ENCODE assay signal across 18 cellular contexts in genomic region chr7:69588773-69589172, GRCh38. TPM values are rescaled to one million over a fixed set of nuclear protein-coding genes. Genes with fewer than 3 reads are reported as not detected.
DNase-seq lines count a peak whose midpoint lies in the region; ATAC-seq, FAIRE-seq and TF ChIP-seq lines count a peak whose summit lies in the region.
"Had no signal": no experiment of that assay in that cellular context is flagged by ENCODE, and none has a peak within 500 bp of the region (broad histone marks: within the 10 kb centered on the region; RNA-seq: fewer than 3 reads in every experiment).

No MANE protein-coding gene starts in this region.

- BruUV-seq in HepG2 (replicated peaks; lab: Mats Ljungman, UMichigan) (no TSS peak), PC-3 (replicated peaks; lab: Mats Ljungman, UMichigan) (no TSS peak)

- no peak overlapping the region for H3K4me2 ChIP-seq in HepG2 (ENCODE audit: low read depth, low read length)
- H3K4me2 ChIP-seq in PC-3 (ENCODE audit: low read length), result no peak overlapping the region

- TF ChIP-seq CTCF in HepG2 (CRISPR knock-in tag; IDR thresholded peaks at IDR 0.05) (no peak), right lobe of liver (IDR thresholded peaks at IDR 0.05) (no peak), upper lobe of right lung (IDR thresholded peaks at IDR 0.05) (no peak), PC-3 (conservative IDR thresholded peaks at IDR 0.05; ENCODE audit: low read depth, low read length) (no peak)

- H3K4me3 Mint-ChIP-seq in T-helper 2 cell treated with Interferon-gamma antibody and Interleukin-4, amounts not matched to agents 5 μg/mL and 100 μg/mL, for 36 hours, result no peak overlapping the region
- H3K4me3 Mint-ChIP-seq: CD4-positive, alpha-beta T cell had no signal

- CTCF ChIA-PET in HepG2 (lab: Yijun Ruan, JAX; ENCODE audit: low intra/inter-chr PET ratio, low total read pairs) (no interaction called here), PC-3 (lab: Charles Lee) (no interaction called here)

- in situ Hi-C loops in HepG2 (cut with HindIII; ENCODE audit: extremely low pct_ligation_motif_present, low pct_unique_long_range_greater_than_20kb), result no loop called here

- FAIRE-seq in HepG2 (lab: Jason Lieb, UNC), result no peak
- FAIRE-seq: A204.1, H1 had no signal

- H3K27me3 ChIP-seq in HepG2 (ENCODE audit: control insufficient read depth in 1 of 2, insufficient read depth in 2 of 2, low read length in 2 of 2) (no peaks in the 10 kb centered on the region), right lobe of liver (no peaks in the 10 kb centered on the region), upper lobe of right lung (no peaks in the 10 kb centered on the region), PC-3 (ENCODE audit: low read length) (no peaks in the 10 kb centered on the region)

- H3K36me3 ChIP-seq in HepG2 (replicated peaks in 1 of 2; ENCODE audit: control insufficient read depth in 1 of 2, insufficient read depth in 2 of 2, low read length in 2 of 2), result no peaks in the 10 kb centered on the region
- H3K36me3 ChIP-seq in right lobe of liver, result no peaks in the 10 kb centered on the region
- no peaks in the 10 kb centered on the region for H3K36me3 ChIP-seq in upper lobe of right lung
- no peaks in the 10 kb centered on the region for H3K36me3 ChIP-seq in PC-3 (ENCODE audit: low read depth, low read length)

- DNase-seq in HepG2 (ENCODE audit: low spot score) (no peak), right lobe of liver (no peak), foreskin melanocyte (peak; percentile 75), middle frontal gyrus (ENCODE audit: extremely low spot score, low spot score) (peak; percentile 71), upper lobe of right lung (no peak), PC-3 (no peak)
- DNase-seq in T-helper 2 cell treated with Interferon-gamma antibody and Interleukin-4, amounts not matched to agents 5 μg/mL and 100 μg/mL, for 36 hours (ENCODE audit: low spot score), result no peak
- DNase-seq: Caco-2; CD4-positive, alpha-beta T cell; GF-D8; KG1; MV-4-11; NCI-H1694 treated with DMSO at 0.1 percent for 48 hours; NCI-H226; NCI-H524 had no signal

- no peak for TF ChIP-seq RAD21 in HepG2 (CRISPR knock-in tag; IDR thresholded peaks at IDR 0.05)

- ATAC-seq in HepG2, result no peak
- no peak for ATAC-seq in right lobe of liver
- no peak for ATAC-seq in upper lobe of right lung
- ATAC-seq in HG03097 (IDR thresholded peaks at IDR 0.05; ENCODE audit: low FRiP score, unreplicated experiment), result no peak
- no peak for ATAC-seq in PC-3

- no peaks in the 10 kb centered on the region for H3K36me3 Mint-ChIP-seq in T-helper 2 cell treated with Interferon-gamma antibody and Interleukin-4, amounts not matched to agents 5 μg/mL and 100 μg/mL, for 36 hours (ENCODE audit: low read depth)

- no peaks in the 10 kb centered on the region for H3K4me1 Mint-ChIP-seq in T-helper 2 cell treated with Interferon-gamma antibody and Interleukin-4, amounts not matched to agents 5 μg/mL and 100 μg/mL, for 36 hours (ENCODE audit: low read depth)

- intact Hi-C loops in HepG2 (cut with micrococcal nuclease; ENCODE audit: unreplicated experiment), result no loop called here
- intact Hi-C loops in right lobe of liver (cut with DNase I), result no loop called here
- intact Hi-C loops in upper lobe of right lung (cut with DNase I), result no loop called here
- intact Hi-C loops in PC-3 (cut with micrococcal nuclease), result no loop called here

- H3K9me2 ChIP-seq in PC-3 (replicated peaks; ENCODE audit: low read length), result no peaks in the 10 kb centered on the region

- H3K9ac ChIP-seq in HepG2 (ENCODE audit: insufficient read depth, low read depth, low read length) (no peak overlapping the region), PC-3 (ENCODE audit: low read length) (no peak overlapping the region)

- H3K27ac ChIP-seq in HepG2 (ENCODE audit: extremely low read length, insufficient read depth, low read length), result no peak overlapping the region
- H3K27ac ChIP-seq in right lobe of liver, result no peak overlapping the region
- no peak overlapping the region for H3K27ac ChIP-seq in upper lobe of right lung
- no peak overlapping the region for H3K27ac ChIP-seq in PC-3 (ENCODE audit: low read length)

- POLR2A ChIA-PET in HepG2 (lab: Yijun Ruan, JAX), result no interaction called here
- POLR2A ChIA-PET in PC-3 (lab: Charles Lee; ENCODE audit: unreplicated experiment), result no interaction called here

- TF ChIP-seq EP300 in HepG2 (IDR thresholded peaks at IDR 0.05; ENCODE audit: low read depth in 2 of 2, low read length in 2 of 2) (no peak), HepG2 (CRISPR knock-in tag; IDR thresholded peaks at IDR 0.05; ENCODE audit: borderline replicate concordance) (no peak)

- H3K27me3 Mint-ChIP-seq in T-helper 2 cell treated with Interferon-gamma antibody and Interleukin-4, amounts not matched to agents 5 μg/mL and 100 μg/mL, for 36 hours (ENCODE audit: low read depth), result no peaks in the 10 kb centered on the region
- H3K27me3 Mint-ChIP-seq: CD4-positive, alpha-beta T cell had no signal

- TF ChIP-seq POLR2A in HepG2 (IDR thresholded peaks at IDR 0.05; ENCODE audit: insufficient read depth in 1 of 2, low read depth in 2 of 2, low read length in 2 of 2) (no peak), right lobe of liver (IDR thresholded peaks at IDR 0.05) (no peak)

- H4K20me1 ChIP-seq in HepG2 (ENCODE audit: insufficient read depth, low read length), result no peaks in the 10 kb centered on the region
- H4K20me1 ChIP-seq in PC-3 (ENCODE audit: low read length), result no peaks in the 10 kb centered on the region

- 33% methylated on average over 5 of the region's 5 CpGs for WGBS in HepG2 (ENCODE audit: low lambda C conversion rate)
- WGBS in right lobe of liver (ENCODE audit: insufficient coverage, low coverage, low lambda C conversion rate, missing lambda C conversion rate), result 55% methylated on average over 5 of the region's 5 CpGs

- H2AFZ ChIP-seq in HepG2 (ENCODE audit: low read length), result no peak overlapping the region
- H2AFZ ChIP-seq in PC-3 (ENCODE audit: low read length), result no peak overlapping the region

- H3K4me1 ChIP-seq in HepG2 (ENCODE audit: insufficient read depth, low read length) (no peaks in the 10 kb centered on the region), right lobe of liver (no peaks in the 10 kb centered on the region), upper lobe of right lung (no peaks in the 10 kb centered on the region), PC-3 (ENCODE audit: insufficient read depth, low read length) (no peaks in the 10 kb centered on the region)
- H3K4me1 ChIP-seq: Caco-2 had no signal

- no peaks in the 10 kb centered on the region for H3F3A ChIP-seq in PC-3 (ENCODE audit: low read length, unreplicated experiment)

- H3K9me3 ChIP-seq in HepG2 (ENCODE audit: low read length), result no peaks in the 10 kb centered on the region
- no peaks in the 10 kb centered on the region for H3K9me3 ChIP-seq in right lobe of liver
- no peaks in the 10 kb centered on the region for H3K9me3 ChIP-seq in upper lobe of right lung
- H3K9me3 ChIP-seq in PC-3 (ENCODE audit: low read length), result no peaks in the 10 kb centered on the region

- H3K79me2 ChIP-seq in HepG2 (ENCODE audit: insufficient read depth, low read length) (no peaks in the 10 kb centered on the region), PC-3 (ENCODE audit: low read length) (no peaks in the 10 kb centered on the region)

- H3K4me3 ChIP-seq in HepG2 (replicated peaks in 1 of 3; ENCODE audit: insufficient read depth in 1 of 3, low read depth in 2 of 3, low read length in 3 of 3) (no peak overlapping the region), right lobe of liver (no peak overlapping the region), upper lobe of right lung (no peak overlapping the region), PC-3 (ENCODE audit: low read length) (no peak overlapping the region)

- no peaks in the 10 kb centered on the region for H3K9me3 Mint-ChIP-seq in T-helper 2 cell treated with Interferon-gamma antibody and Interleukin-4, amounts not matched to agents 5 μg/mL and 100 μg/mL, for 36 hours
- H3K9me3 Mint-ChIP-seq: CD4-positive, alpha-beta T cell had no signal

- H3K27ac Mint-ChIP-seq in T-helper 2 cell treated with Interferon-gamma antibody and Interleukin-4, amounts not matched to agents 5 μg/mL and 100 μg/mL, for 36 hours, result no peak overlapping the region
- H3K27ac Mint-ChIP-seq: CD4-positive, alpha-beta T cell had no signal

TF ChIP-seq in HepG2, 621 proteins besides CTCF, POLR2A, EP300 and RAD21:
- TF ChIP-seq PCBP2 (optimal IDR thresholded peaks at IDR 0.05; ENCODE audit: low read depth, low read length, poor library complexity, severe bottlenecking), result no peak
- TF ChIP-seq CREB1 (IDR thresholded peaks at IDR 0.05), result peak; percentile 92
- TF ChIP-seq CREB1 (CRISPR knock-in tag; IDR thresholded peaks at IDR 0.05), result no peak
- TF ChIP-seq ATF7 (IDR thresholded peaks at IDR 0.05), result peak; percentile 98
- no peak for TF ChIP-seq ATF7 (CRISPR knock-in tag; IDR thresholded peaks at IDR 0.05)

RNA-seq across cellular contexts. Expression of gene AUTS2, which starts 9.5 kb away (rescaled TPM):
- 0.38 TPM in 1 of 2 replicates, not detected in the other for total RNA-seq in HepG2 (2016; rRNA removed; fragmentation: Illumina TruSeq; extraction: Trizol)
- 0.09 and 0.10 TPM in 2 replicates for total RNA-seq in HepG2 (2016; cell fraction: cytosol; rRNA removed; fragmentation: Illumina TruSeq; extraction: Trizol; ENCODE audit: low read depth)
- total RNA-seq in HepG2 (2016; cell fraction: insoluble cytoplasmic fraction; rRNA removed; fragmentation: Illumina TruSeq; extraction: Trizol), result 0.09 TPM in 1 of 2 replicates, not detected in the other
- total RNA-seq in HepG2 (2016; cell fraction: membrane; rRNA removed; fragmentation: Illumina TruSeq; extraction: Trizol), result 0.06 and 0.07 TPM in 2 replicates
- total RNA-seq in HepG2 (2016; cell fraction: nucleus; rRNA removed; fragmentation: Illumina TruSeq; extraction: Trizol), result 0.60 and 1.5 TPM in 2 replicates
- not detected in 2 replicates for polyA plus RNA-seq in HepG2 (2011; rRNA removed)
- polyA plus RNA-seq in HepG2 (2011; cell fraction: cytosol; rRNA removed), result 0.01 TPM in 2 replicates
- 0.14 and 1.1 TPM in 2 replicates for polyA plus RNA-seq in HepG2 (2011; cell fraction: nucleus; rRNA removed)
- 0.33 and 0.44 TPM in 2 replicates for polyA plus RNA-seq in HepG2 (2012)
- polyA plus RNA-seq in HepG2 (2016; cell fraction: cytosol; fragmentation: Illumina TruSeq; extraction: Trizol; ENCODE audit: low read depth), result not detected in 2 replicates
- polyA plus RNA-seq in HepG2 (2016; cell fraction: insoluble cytoplasmic fraction; fragmentation: Illumina TruSeq; extraction: Trizol; ENCODE audit: low read depth), result 0.03 and 0.29 TPM in 2 replicates
- not detected in 2 replicates for polyA plus RNA-seq in HepG2 (2016; cell fraction: membrane; fragmentation: Illumina TruSeq; extraction: Trizol; ENCODE audit: low read depth)
- polyA plus RNA-seq in HepG2 (2016; cell fraction: nucleus; fragmentation: Illumina TruSeq; extraction: Trizol; ENCODE audit: insufficient read depth, low read depth), result 0.59 and 1.0 TPM in 2 replicates
- 0.10 and 0.19 TPM in 2 replicates for polyA minus RNA-seq in HepG2 (2011; rRNA and poly(A)+ RNA removed; ENCODE audit: low replicate concordance)
- not detected in 2 replicates for polyA minus RNA-seq in HepG2 (2011; cell fraction: cytosol; rRNA and poly(A)+ RNA removed)
- polyA minus RNA-seq in HepG2 (2011; cell fraction: nucleus; rRNA and poly(A)+ RNA removed), result 0.99 and 1.4 TPM in 2 replicates
- total RNA-seq in right lobe of liver, result 10 to 100 TPM; 10.4 to 32.0 (median 19.3) TPM
- 56.0 TPM for total RNA-seq in upper lobe of right lung
- not detected in 2 replicates for total RNA-seq in PC-3 (2014; rRNA removed)

Comparison
In these comparisons a context has a peak if more than half of its experiments do, and no peak if none do; other contexts are left out.
1. RNA of gene AUTS2, which starts 9.5 kb away (total RNA-seq): 56.0 TPM in upper lobe of right lung (single experiment) and 10.4 to 32.0 TPM in right lobe of liver; 0.06 to 1.5 TPM in HepG2 and not detected in PC-3; every median in the first group is over 4 times any median in the second.
2. DNase-seq: peak in foreskin melanocyte (single experiment) and middle frontal gyrus (single experiment); none in HepG2 (single experiment), right lobe of liver (0 of 3), upper lobe of right lung (single experiment), T-helper 2 cell treated with Interferon-gamma antibody and Interleukin-4, amounts not matched to agents 5 μg/mL and 100 μg/mL, for 36 hours (single experiment) and PC-3 (single experiment).